ENCODE assay signal across 13 cellular contexts in the genomic region with DNA sequence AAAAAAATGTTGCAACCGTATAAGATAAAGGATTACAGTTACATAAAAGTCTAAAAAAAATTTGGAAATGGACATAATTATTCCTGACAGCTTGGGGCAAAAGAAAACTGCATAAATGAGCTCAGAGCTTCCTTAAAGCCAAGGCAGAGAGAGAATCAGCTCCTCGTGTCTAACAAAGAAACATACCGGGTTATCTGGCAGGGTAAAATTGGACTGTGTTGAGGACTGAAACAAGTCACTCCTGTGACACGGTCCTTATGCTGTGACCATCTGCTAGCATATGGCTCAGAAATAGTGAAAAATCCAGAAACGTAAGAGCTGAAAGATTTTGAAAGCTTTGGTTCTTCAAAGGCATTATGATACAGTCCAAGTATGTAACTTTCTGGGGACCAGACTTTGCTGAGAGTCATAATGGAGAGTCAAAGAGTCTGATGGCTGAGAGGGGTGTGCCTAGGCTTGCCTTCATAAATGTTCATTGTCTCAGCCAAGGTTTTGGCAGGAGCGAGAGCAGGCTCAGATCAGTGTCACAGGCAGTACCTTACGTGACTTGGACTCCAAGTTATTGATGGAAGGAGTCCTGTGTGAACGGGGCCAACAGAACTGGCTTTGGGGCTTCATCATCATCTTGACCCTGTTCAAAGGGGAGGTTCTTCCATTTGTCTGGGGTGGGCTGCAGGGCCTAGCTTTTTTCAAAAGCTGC. TPM values are rescaled to one million over a fixed set of nuclear protein-coding genes. Genes with fewer than 3 reads are reported as not detected.
DNase-seq lines count a peak whose midpoint lies in the region; ATAC-seq, FAIRE-seq and TF ChIP-seq lines count a peak whose summit lies in the region.
"Had no signal": no experiment of that assay in that cellular context is flagged by ENCODE, and none has a peak within 500 bp of the region (broad histone marks: within the 10 kb centered on the region; RNA-seq: fewer than 3 reads in every experiment).

No MANE protein-coding gene starts in this region.

- SMC1A ChIA-PET in GM12878 (lab: Charles Lee; ENCODE audit: uncharacterized antibody, unreplicated experiment): no interaction called here

- RAD21 ChIA-PET in GM12878 (lab: Charles Lee; ENCODE audit: unreplicated experiment): interaction anchor here (1.2 kb wide), 1 partner anchor 72 kb away, joined by 3 read pairs; the partner anchor contains the start of gene PARL

- no peak for ATAC-seq in CD4-positive, CD25-positive, alpha-beta regulatory T cell (ENCODE audit: low read depth in 2 of 2)
- ATAC-seq in GM12878 (no peak), gastrocnemius medialis (no peak)

- no peak for TF ChIP-seq EP300 in GM12878 (IDR thresholded peaks at IDR 0.05; ENCODE audit: borderline replicate concordance in 1 of 2, control insufficient read depth in 1 of 2, low read depth in 2 of 2, low read length in 2 of 2)

- H3K36me3 ChIP-seq in CD4-positive, CD25-positive, alpha-beta regulatory T cell (ENCODE audit: control insufficient read depth, insufficient read depth, low read length): peaks cover 38% of the 10 kb centered on the region
- H3K36me3 ChIP-seq in GM12878 (ENCODE audit: control insufficient read depth in 2 of 2, insufficient read depth in 2 of 2, low read length in 1 of 2): peaks cover 10 to 14% of the 10 kb centered on the region in 2 experiments
- H3K36me3 ChIP-seq in gastrocnemius medialis: peaks cover 0 to 43% of the 10 kb centered on the region in 2 donors

- CTCF ChIA-PET in GM12878 (lab: Yijun Ruan, JAX): interaction anchor here (0.6 kb wide), 1 partner anchor 83 kb away, joined by 3 read pairs; no protein-coding TSS in a partner anchor

- no peak overlapping the region for H3K4me2 ChIP-seq in GM12878 (ENCODE audit: control insufficient read depth, insufficient read depth)

- no peak for TF ChIP-seq POLR2A in GM12878 (IDR thresholded peaks at IDR 0.05; ENCODE audit: low read depth, low read length)
- TF ChIP-seq POLR2A in gastrocnemius medialis (IDR thresholded peaks at IDR 0.05): no peak

- H3K79me2 ChIP-seq in GM12878 (ENCODE audit: control insufficient read depth, insufficient read depth, low read length): no peaks in the 10 kb centered on the region

- H4K20me1 ChIP-seq in GM12878 (ENCODE audit: control insufficient read depth, insufficient read depth): no peaks in the 10 kb centered on the region

- H3K27ac ChIP-seq in CD4-positive, CD25-positive, alpha-beta regulatory T cell (ENCODE audit: insufficient read depth, low read length, poor library complexity, severe bottlenecking): no peak overlapping the region
- H3K27ac ChIP-seq in GM12878 (ENCODE audit: control insufficient read depth, insufficient read depth): no peak overlapping the region
- no peak overlapping the region for H3K27ac ChIP-seq in gastrocnemius medialis
- H3K27ac ChIP-seq: tibial artery had no signal

- no peaks in the 10 kb centered on the region for H3K9me3 ChIP-seq in CD4-positive, CD25-positive, alpha-beta regulatory T cell (ENCODE audit: control insufficient read depth in 2 of 2, low read length in 2 of 2)
- H3K9me3 ChIP-seq in GM12878 (replicated peaks; ENCODE audit: control insufficient read depth, insufficient read depth, low read length): no peaks in the 10 kb centered on the region
- H3K9me3 ChIP-seq in gastrocnemius medialis: no peaks in the 10 kb centered on the region
- H3K9me3 ChIP-seq: esophagus squamous epithelium, tibial artery had no signal

- 99% methylated on average over 8 of the region's 8 CpGs for WGBS in GM12878 (ENCODE audit: insufficient coverage, insufficient replicate concordance, low lambda C conversion rate, missing lambda C conversion rate)

- BruUV-seq in GM12878 (replicated peaks; lab: Mats Ljungman, UMichigan): no TSS peak

- DNase-seq in CD4-positive, CD25-positive, alpha-beta regulatory T cell: no peak
- peak; percentile 48 for DNase-seq in NCI-H187 treated with DMSO at 0.1 percent for 48 hours (lab: John Stamatoyannopoulos, UW)
- no peak for DNase-seq in GM12878 (ENCODE audit: low read depth, low spot score)
- peak; percentile 77 for DNase-seq in midbrain (lab: John Stamatoyannopoulos, UW)
- no peak for DNase-seq in stimulated activated CD4-positive, alpha-beta T cell treated with anti-CD3 and anti-CD28 coated beads, Interleukin-2, amount 100 ng/mL, for 48 hours
- DNase-seq in NCI-H1105 (lab: John Stamatoyannopoulos, UW): no peak
- no peak for DNase-seq in DMS53 treated with DMSO at 0.1 percent for 48 hours (lab: John Stamatoyannopoulos, UW; ENCODE audit: unreplicated experiment)
- no peak for DNase-seq in gastrocnemius medialis
- DNase-seq: esophagus squamous epithelium, islet precursor cell, MV-4-11, SW 1271 had no signal

- FAIRE-seq in GM12878 (lab: Jason Lieb, UNC): no peak

- H3K4me3 ChIP-seq in CD4-positive, CD25-positive, alpha-beta regulatory T cell (ENCODE audit: low read depth, low read length): no peak overlapping the region
- no peak overlapping the region for H3K4me3 ChIP-seq in GM12878
- no peak overlapping the region for H3K4me3 ChIP-seq in gastrocnemius medialis
- H3K4me3 ChIP-seq: esophagus squamous epithelium, tibial artery had no signal

- H3K9me3 Mint-ChIP-seq in CD4-positive, CD25-positive, alpha-beta regulatory T cell: no peaks in the 10 kb centered on the region

- no peak overlapping the region for H3K9ac ChIP-seq in GM12878 (ENCODE audit: control insufficient read depth, insufficient read depth, low read length)

- intact Hi-C loops in GM12878 (cut with micrococcal nuclease; ENCODE audit: unreplicated experiment): no loop called here
- intact Hi-C loops in gastrocnemius medialis (cut with DNase I; ENCODE audit: low total_unique reads): no loop called here

- peaks cover 33% of the 10 kb centered on the region for H3K36me3 Mint-ChIP-seq in CD4-positive, CD25-positive, alpha-beta regulatory T cell

- H2AFZ ChIP-seq in GM12878 (ENCODE audit: control insufficient read depth, low read depth, low read length): no peak overlapping the region

- POLR2A ChIA-PET in GM12878 (lab: Charles Lee): interaction anchor here (0.7 kb wide), 1 partner anchor 13 kb away, joined by 5 read pairs; no protein-coding TSS in a partner anchor

- TF ChIP-seq RAD21 in GM12878 (IDR thresholded peaks at IDR 0.05; ENCODE audit: insufficient read depth, low read depth, low read length): no peak

- no peak overlapping the region for H3K4me3 Mint-ChIP-seq in CD4-positive, CD25-positive, alpha-beta regulatory T cell

- peaks cover 0 to 15% (median 1%) of the 10 kb centered on the region in 4 donors for H3K4me1 Mint-ChIP-seq in CD4-positive, CD25-positive, alpha-beta regulatory T cell

- H3K27me3 ChIP-seq in CD4-positive, CD25-positive, alpha-beta regulatory T cell (ENCODE audit: control insufficient read depth, insufficient read depth, low read length): no peaks in the 10 kb centered on the region
- no peaks in the 10 kb centered on the region for H3K27me3 ChIP-seq in GM12878 (replicated peaks in 1 of 2; ENCODE audit: control insufficient read depth in 2 of 2, insufficient read depth in 2 of 2, low read length in 1 of 2)
- no peaks in the 10 kb centered on the region for H3K27me3 ChIP-seq in gastrocnemius medialis
- H3K27me3 ChIP-seq: esophagus squamous epithelium, tibial artery had no signal

- in situ Hi-C loops in GM12878 (cut with MboI): no loop called here
- in situ Hi-C loops in gastrocnemius medialis (cut with MboI; ENCODE audit: low sequenced_read_pairs in 4 of 4): no loop called here

- H3K4me1 ChIP-seq in CD4-positive, CD25-positive, alpha-beta regulatory T cell (ENCODE audit: control insufficient read depth, insufficient read depth, low read length, poor library complexity, severe bottlenecking): peaks cover 4% of the 10 kb centered on the region
- peaks cover 11% of the 10 kb centered on the region for H3K4me1 ChIP-seq in GM12878 (ENCODE audit: control insufficient read depth, insufficient read depth, low read length)
- peaks cover 0 to under 1% of the 10 kb centered on the region in 2 donors for H3K4me1 ChIP-seq in gastrocnemius medialis
- H3K4me1 ChIP-seq: tibial artery had no signal

- H3K27ac Mint-ChIP-seq in CD4-positive, CD25-positive, alpha-beta regulatory T cell: peak overlapping the region; percentile 55 to 75 (median 61)

- H3K27me3 Mint-ChIP-seq in CD4-positive, CD25-positive, alpha-beta regulatory T cell: no peaks in the 10 kb centered on the region

- TF ChIP-seq CTCF in GM12878 (IDR thresholded peaks at IDR 0.05 in 2 of 3, conservative IDR thresholded peaks at IDR 0.05 in 1 of 3; ENCODE audit: control insufficient read depth in 2 of 3, extremely low read depth in 1 of 3, insufficient read depth in 1 of 3, low read depth in 3 of 3, low read length in 3 of 3) (no peak), gastrocnemius medialis (IDR thresholded peaks at IDR 0.05 in 4 of 5, conservative IDR thresholded peaks at IDR 0.05 in 1 of 5) (no peak)

TF ChIP-seq in GM12878, 131 proteins besides CTCF, POLR2A, EP300 and RAD21:
- TF ChIP-seq POLR2AphosphoS5 (IDR thresholded peaks at IDR 0.05; ENCODE audit: low read length) (0 out of 2 replicates have a peak, but pooled peaks have one; percentile 22), NFYA (IDR thresholded peaks at IDR 0.05; ENCODE audit: borderline replicate concordance, low read depth, low read length) (no peak)

RNA-seq across cellular contexts. Expression of gene MAP6D1, which starts 12.5 kb away (rescaled TPM):
- total RNA-seq in CD4-positive, CD25-positive, alpha-beta regulatory T cell: 1.9 TPM
- under 1 TPM in 3 of 4 donors, not detected in 1; 0.36 to 0.67 (median 0.55) TPM for polyA plus RNA-seq in CD4-positive, CD25-positive, alpha-beta regulatory T cell
- not detected in 2 replicates for total RNA-seq in GM12878 (2013; cell fraction: nucleolus; rRNA removed)
- total RNA-seq in GM12878 (2014; rRNA removed) (1.3 and 2.2 TPM in 2 replicates), GM12878 (2014; rRNA removed; fragmentation: Illumina TruSeq; extraction: Trizol) (0.54 TPM in 1 of 2 replicates, not detected in the other), GM12878 (2021) (1.5 and 2.1 TPM in 2 replicates), gastrocnemius medialis (10 to 100 TPM in 2 of 4 donors, 1 to 10 TPM in 2; 2.5 to 13.8 (median 9.7) TPM)
- polyA plus RNA-seq in GM12878 (2011; ENCODE audit: low read depth): 0.34 TPM
- polyA plus RNA-seq in GM12878 (2011; rRNA removed) (0.32 TPM in 1 of 2 replicates, not detected in the other), GM12878 (2014; fragmentation: Illumina TruSeq; extraction: Trizol) (0.50 and 0.89 TPM in 2 replicates), GM12878 (2014; fragmentation: Nextera tagmentation; extraction: Ambion mirVana) (not detected), GM12878 (2014; rRNA removed) (0.93 and 1.2 TPM in 2 replicates), GM12878 (2016; fragmentation: Nextera tagmentation; extraction: Ambion mirVana) (1 to 10 TPM in 1 of 2 experiments, under 1 TPM in 1; 0.84 to 1.3 TPM)
- polyA plus RNA-seq in GM12878 (2011; cell fraction: cytosol; rRNA removed): 0.27 and 0.38 TPM in 2 replicates
- polyA plus RNA-seq in GM12878 (2011; cell fraction: nucleus; rRNA removed): 0.43 and 0.92 TPM in 2 replicates
- polyA plus RNA-seq in GM12878 (2012): 0.18 TPM in 1 of 2 replicates, not detected in the other
- not detected in 2 replicates for polyA minus RNA-seq in GM12878 (2011; rRNA and poly(A)+ RNA removed)
- polyA minus RNA-seq in GM12878 (2011; cell fraction: cytosol; rRNA and poly(A)+ RNA removed): not detected in 2 replicates
- 1.1 TPM in 1 of 2 replicates, not detected in the other for polyA minus RNA-seq in GM12878 (2011; cell fraction: nucleus; rRNA and poly(A)+ RNA removed)

Comparison
In these comparisons a context has a peak if more than half of its experiments do, and no peak if none do; other contexts are left out.
1. DNase-seq: peak in NCI-H187 treated with DMSO at 0.1 percent for 48 hours (single experiment) and midbrain (single experiment); none in CD4-positive, CD25-positive, alpha-beta regulatory T cell (0 of 3), GM12878 (single experiment), stimulated activated CD4-positive, alpha-beta T cell treated with anti-CD3 and anti-CD28 coated beads, Interleukin-2, amount 100 ng/mL, for 48 hours (0 of 2), NCI-H1105 (single experiment), DMS53 treated with DMSO at 0.1 percent for 48 hours (single experiment) and gastrocnemius medialis (0 of 2).